In genomic region chr13:75458696-75459422, GRCh38 we compare ENCODE assay signal across 1 cellular context.
A peak's percentile ranks its signal among the peaks of the same experiment; 100 is the strongest.
TF ChIP-seq lines count a peak whose summit lies in the region.

No MANE protein-coding gene starts in this region.

TF ChIP-seq in HepG2, 621 proteins besides CTCF, POLR2A, EP300 and RAD21 (continued from another document and continues in another):
- TF ChIP-seq, protein P1, sequence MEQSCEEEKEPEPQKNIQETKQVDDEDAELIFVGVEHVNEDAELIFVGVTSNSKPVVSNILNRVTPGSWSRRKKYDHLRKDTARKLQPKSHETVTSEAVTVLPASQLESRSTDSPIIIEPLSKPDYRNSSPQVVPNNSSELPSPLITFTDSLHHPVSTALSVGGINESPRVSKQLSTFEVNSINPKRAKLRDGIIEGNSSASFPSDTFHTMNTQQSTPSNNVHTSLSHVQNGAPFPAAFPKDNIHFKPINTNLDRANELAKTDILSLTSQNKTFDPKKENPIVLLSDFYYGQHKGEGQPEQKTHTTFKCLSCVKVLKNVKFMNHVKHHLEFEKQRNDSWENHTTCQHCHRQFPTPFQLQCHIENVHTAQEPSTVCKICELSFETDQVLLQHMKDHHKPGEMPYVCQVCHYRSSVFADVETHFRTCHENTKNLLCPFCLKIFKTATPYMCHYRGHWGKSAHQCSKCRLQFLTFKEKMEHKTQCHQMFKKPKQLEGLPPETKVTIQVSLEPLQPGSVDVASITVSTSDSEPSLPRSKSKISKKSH (CRISPR knock-in tag; IDR thresholded peaks at IDR 0.05; ENCODE audit: borderline replicate concordance), result no peak; the same call in 1 of the 2 replicates
- TF ChIP-seq ZNF792 (CRISPR knock-in tag; IDR thresholded peaks at IDR 0.05), result peak; percentile 80; the same call in 1 of the 2 replicates
- TF ChIP-seq, protein P2, sequence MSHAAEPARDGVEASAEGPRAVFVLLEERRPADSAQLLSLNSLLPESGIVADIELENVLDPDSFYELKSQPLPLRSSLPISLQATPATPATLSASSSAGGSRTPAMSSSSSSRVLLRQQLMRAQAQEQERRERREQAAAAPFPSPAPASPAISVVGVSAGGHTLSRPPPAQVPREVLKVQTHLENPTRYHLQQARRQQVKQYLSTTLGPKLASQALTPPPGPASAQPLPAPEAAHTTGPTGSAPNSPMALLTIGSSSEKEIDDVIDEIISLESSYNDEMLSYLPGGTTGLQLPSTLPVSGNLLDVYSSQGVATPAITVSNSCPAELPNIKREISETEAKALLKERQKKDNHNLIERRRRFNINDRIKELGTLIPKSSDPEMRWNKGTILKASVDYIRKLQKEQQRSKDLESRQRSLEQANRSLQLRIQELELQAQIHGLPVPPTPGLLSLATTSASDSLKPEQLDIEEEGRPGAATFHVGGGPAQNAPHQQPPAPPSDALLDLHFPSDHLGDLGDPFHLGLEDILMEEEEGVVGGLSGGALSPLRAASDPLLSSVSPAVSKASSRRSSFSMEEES (CRISPR knock-in tag; IDR thresholded peaks at IDR 0.05), result peak; percentile 95
- TF ChIP-seq RFX3 (CRISPR knock-in tag; IDR thresholded peaks at IDR 0.05), result no peak
- TF ChIP-seq ZBED4 (CRISPR knock-in tag; IDR thresholded peaks at IDR 0.05; ENCODE audit: borderline replicate concordance), result no peak
- no peak for TF ChIP-seq IRX3 (CRISPR knock-in tag; IDR thresholded peaks at IDR 0.05; ENCODE audit: borderline replicate concordance, low read depth)
- peak; percentile 48; the same call in 1 of the 2 replicates for TF ChIP-seq ZNF350 (CRISPR knock-in tag; IDR thresholded peaks at IDR 0.05; ENCODE audit: borderline replicate concordance, low read depth)
- TF ChIP-seq CEBPZ (IDR thresholded peaks at IDR 0.05; ENCODE audit: low read length), result no peak
- TF ChIP-seq FOXK1 (CRISPR knock-in tag; IDR thresholded peaks at IDR 0.05; ENCODE audit: borderline replicate concordance, low read depth), result peak; percentile 80; the same call in 1 of the 2 replicates
- no peak for TF ChIP-seq ZBTB10 (CRISPR knock-in tag; IDR thresholded peaks at IDR 0.05; ENCODE audit: borderline replicate concordance)
- 0 out of 2 replicates have a peak, but pooled peaks have one; percentile 55 for TF ChIP-seq MXD3 (CRISPR knock-in tag; IDR thresholded peaks at IDR 0.05)
- TF ChIP-seq SP2 (CRISPR knock-in tag; IDR thresholded peaks at IDR 0.05), result no peak
- no peak for TF ChIP-seq ZNF569 (CRISPR knock-in tag; IDR thresholded peaks at IDR 0.05; ENCODE audit: borderline replicate concordance)
- TF ChIP-seq ZNF124 (CRISPR knock-in tag; IDR thresholded peaks at IDR 0.05), result peak; percentile 71
- TF ChIP-seq ZSCAN22 (CRISPR knock-in tag; IDR thresholded peaks at IDR 0.05), result no peak
- TF ChIP-seq MED13 (CRISPR knock-in tag; IDR thresholded peaks at IDR 0.05), result 0 out of 2 replicates have a peak, but pooled peaks have one; percentile 47
- peak; percentile 26; the same call in 1 of the 2 replicates for TF ChIP-seq TFAP4 (IDR thresholded peaks at IDR 0.05; ENCODE audit: borderline replicate concordance, low read depth)
- TF ChIP-seq MIER2 (CRISPR knock-in tag; IDR thresholded peaks at IDR 0.05), result peak; percentile 70
- no peak for TF ChIP-seq HCFC1 (IDR thresholded peaks at IDR 0.05; ENCODE audit: low read depth, low read length)
- no peak for TF ChIP-seq IRF1 (CRISPR knock-in tag; IDR thresholded peaks at IDR 0.05; ENCODE audit: low read depth)
- TF ChIP-seq ZFY (CRISPR knock-in tag; IDR thresholded peaks at IDR 0.05), result peak; percentile 41; the same call in 1 of the 2 replicates
- no peak for TF ChIP-seq ISX (CRISPR knock-in tag; conservative IDR thresholded peaks at IDR 0.05)
- no peak for TF ChIP-seq CENPBD1 (CRISPR knock-in tag; IDR thresholded peaks at IDR 0.05; ENCODE audit: borderline replicate concordance, low read depth)
- TF ChIP-seq, protein P3, sequence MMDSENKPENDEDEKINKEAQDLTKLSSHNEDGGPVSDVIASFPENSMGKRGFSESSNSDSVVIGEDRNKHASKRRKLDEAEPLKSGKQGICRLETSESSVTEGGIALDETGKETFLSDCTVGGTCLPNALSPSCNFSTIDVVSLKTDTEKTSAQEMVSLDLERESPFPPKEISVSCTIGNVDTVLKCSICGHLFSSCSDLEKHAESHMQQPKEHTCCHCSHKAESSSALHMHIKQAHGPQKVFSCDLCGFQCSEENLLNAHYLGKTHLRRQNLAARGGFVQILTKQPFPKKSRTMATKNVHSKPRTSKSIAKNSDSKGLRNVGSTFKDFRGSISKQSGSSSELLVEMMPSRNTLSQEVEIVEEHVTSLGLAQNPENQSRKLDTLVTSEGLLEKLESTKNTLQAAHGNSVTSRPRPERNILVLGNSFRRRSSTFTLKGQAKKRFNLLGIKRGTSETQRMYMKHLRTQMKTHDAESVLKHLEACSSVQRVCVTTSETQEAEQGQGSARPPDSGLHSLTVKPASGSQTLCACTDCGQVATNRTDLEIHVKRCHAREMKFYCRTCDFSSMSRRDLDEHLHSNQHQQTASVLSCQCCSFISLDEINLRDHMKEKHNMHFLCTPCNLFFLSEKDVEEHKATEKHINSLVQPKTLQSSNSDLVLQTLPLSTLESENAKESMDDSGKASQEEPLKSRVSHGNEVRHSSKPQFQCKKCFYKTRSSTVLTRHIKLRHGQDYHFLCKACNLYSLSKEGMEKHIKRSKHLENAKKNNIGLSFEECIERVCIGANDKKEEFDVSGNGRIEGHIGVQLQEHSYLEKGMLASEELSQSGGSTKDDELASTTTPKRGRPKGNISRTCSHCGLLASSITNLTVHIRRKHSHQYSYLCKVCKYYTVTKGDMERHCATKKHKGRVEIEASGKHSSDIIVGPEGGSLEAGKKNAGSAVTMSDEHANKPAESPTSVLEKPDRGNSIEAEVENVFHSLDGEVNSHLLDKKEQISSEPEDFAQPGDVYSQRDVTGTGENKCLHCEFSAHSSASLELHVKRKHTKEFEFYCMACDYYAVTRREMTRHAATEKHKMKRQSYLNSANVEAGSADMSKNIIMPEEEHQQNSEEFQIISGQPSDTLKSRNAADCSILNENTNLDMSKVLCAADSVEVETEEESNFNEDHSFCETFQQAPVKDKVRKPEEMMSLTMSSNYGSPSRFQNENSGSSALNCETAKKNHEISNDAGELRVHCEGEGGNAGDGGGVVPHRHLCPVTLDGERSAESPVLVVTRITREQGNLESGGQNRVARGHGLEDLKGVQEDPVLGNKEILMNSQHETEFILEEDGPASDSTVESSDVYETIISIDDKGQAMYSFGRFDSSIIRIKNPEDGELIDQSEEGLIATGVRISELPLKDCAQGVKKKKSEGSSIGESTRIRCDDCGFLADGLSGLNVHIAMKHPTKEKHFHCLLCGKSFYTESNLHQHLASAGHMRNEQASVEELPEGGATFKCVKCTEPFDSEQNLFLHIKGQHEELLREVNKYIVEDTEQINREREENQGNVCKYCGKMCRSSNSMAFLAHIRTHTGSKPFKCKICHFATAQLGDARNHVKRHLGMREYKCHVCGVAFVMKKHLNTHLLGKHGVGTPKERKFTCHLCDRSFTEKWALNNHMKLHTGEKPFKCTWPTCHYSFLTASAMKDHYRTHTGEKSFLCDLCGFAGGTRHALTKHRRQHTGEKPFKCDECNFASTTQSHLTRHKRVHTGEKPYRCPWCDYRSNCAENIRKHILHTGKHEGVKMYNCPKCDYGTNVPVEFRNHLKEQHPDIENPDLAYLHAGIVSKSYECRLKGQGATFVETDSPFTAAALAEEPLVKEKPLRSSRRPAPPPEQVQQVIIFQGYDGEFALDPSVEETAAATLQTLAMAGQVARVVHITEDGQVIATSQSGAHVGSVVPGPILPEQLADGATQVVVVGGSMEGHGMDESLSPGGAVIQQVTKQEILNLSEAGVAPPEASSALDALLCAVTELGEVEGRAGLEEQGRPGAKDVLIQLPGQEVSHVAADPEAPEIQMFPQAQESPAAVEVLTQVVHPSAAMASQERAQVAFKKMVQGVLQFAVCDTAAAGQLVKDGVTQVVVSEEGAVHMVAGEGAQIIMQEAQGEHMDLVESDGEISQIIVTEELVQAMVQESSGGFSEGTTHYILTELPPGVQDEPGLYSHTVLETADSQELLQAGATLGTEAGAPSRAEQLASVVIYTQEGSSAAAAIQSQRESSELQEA (CRISPR knock-in tag; IDR thresholded peaks at IDR 0.05; ENCODE audit: not compliant biosample characterization), result no peak
- TF ChIP-seq EED (CRISPR knock-in tag; IDR thresholded peaks at IDR 0.05), result no peak
- TF ChIP-seq, protein P4, sequence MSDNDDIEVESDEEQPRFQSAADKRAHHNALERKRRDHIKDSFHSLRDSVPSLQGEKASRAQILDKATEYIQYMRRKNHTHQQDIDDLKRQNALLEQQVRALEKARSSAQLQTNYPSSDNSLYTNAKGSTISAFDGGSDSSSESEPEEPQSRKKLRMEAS (IDR thresholded peaks at IDR 0.05), result peak; percentile 80
